In the genomic region with DNA sequence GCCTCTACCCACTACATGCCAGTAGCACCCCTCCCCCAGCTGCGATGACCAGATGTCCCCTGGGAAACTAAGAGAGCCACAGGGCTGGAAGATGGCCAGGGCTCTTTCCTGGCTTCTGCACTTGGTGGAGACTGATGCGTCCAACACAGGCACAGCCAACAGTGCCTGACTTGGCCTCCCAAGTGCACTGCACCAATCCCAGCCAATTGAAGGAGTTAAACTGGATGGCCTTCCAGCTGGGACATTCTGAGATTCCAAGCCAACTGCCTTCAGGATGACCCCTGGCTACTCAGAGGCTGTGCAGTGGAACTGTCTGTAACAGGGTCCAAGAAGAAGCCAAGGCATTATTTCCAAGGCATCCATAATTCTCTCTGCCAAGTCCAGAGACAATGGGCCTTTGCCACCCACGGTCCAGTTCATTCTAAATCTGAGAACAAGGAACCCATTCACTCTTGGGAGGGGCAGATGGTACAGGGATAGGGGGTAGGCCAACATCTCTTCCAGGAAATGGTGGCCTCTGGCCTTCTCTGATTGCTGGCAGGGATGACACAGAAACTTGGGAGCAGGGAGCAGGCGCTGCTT, we compare ENCODE assay signal across 24 cellular contexts. TPM values are rescaled to one million over a fixed set of nuclear protein-coding genes. Genes with fewer than 3 reads are reported as not detected.
DNase-seq lines count a peak whose midpoint lies in the region; ATAC-seq and TF ChIP-seq lines count a peak whose summit lies in the region.
"Had no signal": no experiment of that assay in that cellular context is flagged by ENCODE, and none has a peak within 500 bp of the region (broad histone marks: within the 10 kb centered on the region; RNA-seq: fewer than 3 reads in every experiment).

No MANE protein-coding gene starts in this region.

- WGBS in heart left ventricle, 4 donors = 31 to 54% (median 40%) methylated on average over 3 to 4 of the region's 4 CpGs

- H3K27me3 ChIP-seq in heart left ventricle (no peaks in the 10 kb centered on the region), osteoblast (ENCODE audit: insufficient read depth, low read length) (peaks cover 3% of the 10 kb centered on the region)
- H3K27me3 ChIP-seq: ascending aorta, Peyer's patch, upper lobe of left lung had no signal

- H2AFZ ChIP-seq in osteoblast (ENCODE audit: low read length) = no peak overlapping the region

- no peaks in the 10 kb centered on the region for H3K9me3 ChIP-seq in heart left ventricle
- H3K9me3 ChIP-seq in osteoblast (ENCODE audit: low read depth, low read length) = no peaks in the 10 kb centered on the region
- H3K9me3 ChIP-seq: ascending aorta, Peyer's patch, psoas muscle, upper lobe of left lung had no signal

- H3K27ac Mint-ChIP-seq in activated T-helper 1 cell treated with anti-CD3 and anti-CD28 coated beads, Interleukin-12 subunit alpha, Interleukin-12 subunit beta, Interleukin-2, Interleukin-4 antibody, amounts not matched to agents 30 ng/mL and 10 ng/mL and 1 ng/mL, durations not matched to agents 14 hours and 24 hours and 36 hours = no peak overlapping the region
- H3K27ac Mint-ChIP-seq: CD4-positive, CD25-positive, alpha-beta regulatory T cell; dendritic cell treated with granulocyte-macrophage colony-stimulating factor and Interleukin-4, amounts not matched to agents 40 ng/mL and 50 ng/mL, for 4 days; memory B cell; naive thymus-derived CD8-positive, alpha-beta T cell; stimulated activated effector memory CD8-positive, alpha-beta T cell treated with anti-CD3 and anti-CD28 coated beads, Interleukin-12 subunit alpha, Interleukin-12 subunit beta, amount 100 ng/mL, for 72 hours had no signal

- H3K9me3 Mint-ChIP-seq in activated T-helper 1 cell treated with anti-CD3 and anti-CD28 coated beads, Interleukin-12 subunit alpha, Interleukin-12 subunit beta, Interleukin-2, Interleukin-4 antibody, amounts not matched to agents 30 ng/mL and 10 ng/mL and 1 ng/mL, durations not matched to agents 14 hours and 24 hours and 36 hours = no peaks in the 10 kb centered on the region
- H3K9me3 Mint-ChIP-seq: CD4-positive, CD25-positive, alpha-beta regulatory T cell; dendritic cell treated with granulocyte-macrophage colony-stimulating factor and Interleukin-4, amounts not matched to agents 40 ng/mL and 50 ng/mL, for 4 days; memory B cell; naive thymus-derived CD8-positive, alpha-beta T cell; stimulated activated effector memory CD8-positive, alpha-beta T cell treated with anti-CD3 and anti-CD28 coated beads, Interleukin-12 subunit alpha, Interleukin-12 subunit beta, amount 100 ng/mL, for 72 hours had no signal

- intact Hi-C loops in heart left ventricle (cut with DNase I) = no loop called here
- intact Hi-C loops in activated T-helper 1 cell treated with anti-CD3 and anti-CD28 coated beads, Interleukin-12 subunit alpha, Interleukin-12 subunit beta, Interleukin-2, Interleukin-4 antibody, amounts not matched to agents 30 ng/mL and 10 ng/mL and 1 ng/mL, durations not matched to agents 14 hours and 24 hours and 36 hours (cut with micrococcal nuclease) = no loop called here

- DNase-seq in Ammon's horn (ENCODE audit: low spot score) (peak; percentile 95), caudate nucleus (lab: John Stamatoyannopoulos, UW) (peak; percentile 33 to 96 (median 86)), heart left ventricle (peak; percentile 80 to 93 (median 84)), osteoblast (ENCODE audit: insufficient read length, low spot score, missing footprints) (peak; percentile 26), T1000 (lab: John Stamatoyannopoulos, UW) (no peak), DMS53 treated with DMSO at 0.1 percent for 48 hours (lab: John Stamatoyannopoulos, UW; ENCODE audit: unreplicated experiment) (no peak)
- DNase-seq in activated T-helper 1 cell treated with anti-CD3 and anti-CD28 coated beads, Interleukin-12 subunit alpha, Interleukin-12 subunit beta, Interleukin-2, Interleukin-4 antibody, amounts not matched to agents 30 ng/mL and 10 ng/mL and 1 ng/mL, durations not matched to agents 14 hours and 24 hours and 36 hours (ENCODE audit: low spot score) = no peak
- DNase-seq: activated naive CD4-positive, alpha-beta T cell; CD4-positive, CD25-positive, alpha-beta regulatory T cell; DND-41; naive thymus-derived CD8-positive, alpha-beta T cell; NCI-H1436; NCI-H2171 treated with DMSO at 0.1 percent for 48 hours; NCI-H774; psoas muscle had no signal

- no peak for TF ChIP-seq POLR2A in heart left ventricle (IDR thresholded peaks at IDR 0.05)

- peaks cover 0 to 36% (median 16%) of the 10 kb centered on the region in 12 donors for H3K4me1 ChIP-seq in heart left ventricle
- no peaks in the 10 kb centered on the region for H3K4me1 ChIP-seq in osteoblast (ENCODE audit: insufficient read depth, low read length)
- H3K4me1 ChIP-seq: ascending aorta, psoas muscle, upper lobe of left lung had no signal

- H3K4me3 ChIP-seq in heart left ventricle (no peak overlapping the region), osteoblast (ENCODE audit: insufficient read depth, low read length) (no peak overlapping the region)
- H3K4me3 ChIP-seq: ascending aorta, Peyer's patch, psoas muscle, upper lobe of left lung had no signal

- ATAC-seq in heart left ventricle (peak; percentile 61 to 78 (median 70)), HG02970 (IDR thresholded peaks at IDR 0.05; ENCODE audit: low FRiP score, unreplicated experiment) (no peak)
- ATAC-seq: naive thymus-derived CD8-positive, alpha-beta T cell; stimulated activated effector memory CD8-positive, alpha-beta T cell treated with anti-CD3 and anti-CD28 coated beads, Interleukin-12 subunit alpha, Interleukin-12 subunit beta, amount 100 ng/mL, for 72 hours had no signal

- H3K4me3 Mint-ChIP-seq in activated T-helper 1 cell treated with anti-CD3 and anti-CD28 coated beads, Interleukin-12 subunit alpha, Interleukin-12 subunit beta, Interleukin-2, Interleukin-4 antibody, amounts not matched to agents 30 ng/mL and 10 ng/mL and 1 ng/mL, durations not matched to agents 14 hours and 24 hours and 36 hours = no peak overlapping the region
- H3K4me3 Mint-ChIP-seq: CD4-positive, CD25-positive, alpha-beta regulatory T cell; dendritic cell treated with granulocyte-macrophage colony-stimulating factor and Interleukin-4, amounts not matched to agents 40 ng/mL and 50 ng/mL, for 4 days; memory B cell; naive thymus-derived CD8-positive, alpha-beta T cell; stimulated activated effector memory CD8-positive, alpha-beta T cell treated with anti-CD3 and anti-CD28 coated beads, Interleukin-12 subunit alpha, Interleukin-12 subunit beta, amount 100 ng/mL, for 72 hours had no signal

- TF ChIP-seq CTCF in heart left ventricle (IDR thresholded peaks at IDR 0.05) = no peak
- no peak for TF ChIP-seq CTCF in osteoblast (IDR thresholded peaks at IDR 0.05; ENCODE audit: extremely low read depth, low read depth, low read length)

- H3K27ac ChIP-seq in caudate nucleus (ENCODE audit: low read depth, low read length) = peak overlapping the region; percentile 82
- H3K27ac ChIP-seq in heart left ventricle = peak overlapping the region in 10 of 12 donors; percentile 18 to 79 (median 46)
- no peak overlapping the region for H3K27ac ChIP-seq in osteoblast (ENCODE audit: low read depth, low read length)
- H3K27ac ChIP-seq: ascending aorta, epithelial cell of prostate, Peyer's patch, psoas muscle, upper lobe of left lung had no signal

- no peaks in the 10 kb centered on the region for H3K36me3 Mint-ChIP-seq in activated T-helper 1 cell treated with anti-CD3 and anti-CD28 coated beads, Interleukin-12 subunit alpha, Interleukin-12 subunit beta, Interleukin-2, Interleukin-4 antibody, amounts not matched to agents 30 ng/mL and 10 ng/mL and 1 ng/mL, durations not matched to agents 14 hours and 24 hours and 36 hours (ENCODE audit: low read depth)
- H3K36me3 Mint-ChIP-seq: CD4-positive, CD25-positive, alpha-beta regulatory T cell; memory B cell; naive thymus-derived CD8-positive, alpha-beta T cell; stimulated activated effector memory CD8-positive, alpha-beta T cell treated with anti-CD3 and anti-CD28 coated beads, Interleukin-12 subunit alpha, Interleukin-12 subunit beta, amount 100 ng/mL, for 72 hours had no signal

- H3K4me2 ChIP-seq in osteoblast (ENCODE audit: insufficient read depth, low read length) = no peak overlapping the region

- H3K36me3 ChIP-seq in heart left ventricle = no peaks in the 10 kb centered on the region
- no peaks in the 10 kb centered on the region for H3K36me3 ChIP-seq in osteoblast (ENCODE audit: insufficient read depth, low read length)
- H3K36me3 ChIP-seq: ascending aorta, Peyer's patch, upper lobe of left lung had no signal

- no peaks in the 10 kb centered on the region for H4K20me1 ChIP-seq in osteoblast (ENCODE audit: insufficient read depth, low read length)

- no peaks in the 10 kb centered on the region for H3K79me2 ChIP-seq in osteoblast (ENCODE audit: insufficient read depth, low read length)

- H3K4me1 Mint-ChIP-seq in activated T-helper 1 cell treated with anti-CD3 and anti-CD28 coated beads, Interleukin-12 subunit alpha, Interleukin-12 subunit beta, Interleukin-2, Interleukin-4 antibody, amounts not matched to agents 30 ng/mL and 10 ng/mL and 1 ng/mL, durations not matched to agents 14 hours and 24 hours and 36 hours (ENCODE audit: low read depth) = no peaks in the 10 kb centered on the region
- H3K4me1 Mint-ChIP-seq: CD4-positive, CD25-positive, alpha-beta regulatory T cell; memory B cell; naive thymus-derived CD8-positive, alpha-beta T cell; stimulated activated effector memory CD8-positive, alpha-beta T cell treated with anti-CD3 and anti-CD28 coated beads, Interleukin-12 subunit alpha, Interleukin-12 subunit beta, amount 100 ng/mL, for 72 hours had no signal

- H3K27me3 Mint-ChIP-seq in activated T-helper 1 cell treated with anti-CD3 and anti-CD28 coated beads, Interleukin-12 subunit alpha, Interleukin-12 subunit beta, Interleukin-2, Interleukin-4 antibody, amounts not matched to agents 30 ng/mL and 10 ng/mL and 1 ng/mL, durations not matched to agents 14 hours and 24 hours and 36 hours (ENCODE audit: insufficient read depth) = no peaks in the 10 kb centered on the region
- H3K27me3 Mint-ChIP-seq: dendritic cell treated with granulocyte-macrophage colony-stimulating factor and Interleukin-4, amounts not matched to agents 40 ng/mL and 50 ng/mL, for 4 days; memory B cell had no signal

RNA-seq across cellular contexts. Expression of a gene that starts 35.2 kb away (rescaled TPM):
- total RNA-seq in heart left ventricle (10 to 100 TPM in 3 of 9 donors, 1 to 10 TPM in 6; 1.8 to 12.2 (median 5.0) TPM), osteoblast (not detected in 2 replicates)
- 10 to 100 TPM in 1 of 2 donors, 1 to 10 TPM in 1; 1.4 to 27.5 TPM for polyA plus RNA-seq in heart left ventricle
- not detected in 2 replicates for total RNA-seq in activated T-helper 1 cell treated with anti-CD3 and anti-CD28 coated beads, Interleukin-12 subunit alpha, Interleukin-12 subunit beta, Interleukin-2, Interleukin-4 antibody, amounts not matched to agents 30 ng/mL and 10 ng/mL and 1 ng/mL, durations not matched to agents 14 hours and 24 hours and 36 hours
- total RNA-seq: CD4-positive, CD25-positive, alpha-beta regulatory T cell; glomerular endothelial cell; naive thymus-derived CD8-positive, alpha-beta T cell had no signal
- polyA plus RNA-seq: CD4-positive, CD25-positive, alpha-beta regulatory T cell; naive thymus-derived CD8-positive, alpha-beta T cell had no signal

Comparison
In these comparisons a context has a peak if more than half of its experiments do, and no peak if none do; other contexts are left out.
1. DNase-seq: peak in Ammon's horn (single experiment), caudate nucleus (61 of 61), heart left ventricle (5 of 5) and osteoblast (single experiment); none in activated T-helper 1 cell treated with anti-CD3 and anti-CD28 coated beads, Interleukin-12 subunit alpha, Interleukin-12 subunit beta, Interleukin-2, Interleukin-4 antibody, amounts not matched to agents 30 ng/mL and 10 ng/mL and 1 ng/mL, durations not matched to agents 14 hours and 24 hours and 36 hours (single experiment), T1000 (single experiment) and DMS53 treated with DMSO at 0.1 percent for 48 hours (single experiment).